19 cellular contexts compared by ENCODE assay signal in genomic region chr12:24153041-24153440, GRCh38.
DNase-seq lines count a peak whose midpoint lies in the region; ATAC-seq and TF ChIP-seq lines count a peak whose summit lies in the region.
"Had no signal": no experiment of that assay in that cellular context is flagged by ENCODE, and none has a peak within 500 bp of the region (broad histone marks: within the 10 kb centered on the region; RNA-seq: fewer than 3 reads in every experiment).

No MANE protein-coding gene starts in this region.

- DNase-seq in SK-N-SH (no peak), mesendoderm (no peak), neuronal stem cell (ENCODE audit: low spot score) (no peak), GOT3 (lab: John Stamatoyannopoulos, UW) (no peak), omental fat pad (ENCODE audit: low spot score) (no peak), cerebellum (ENCODE audit: low spot score) (no peak)
- DNase-seq: C1 segment of cervical spinal cord; Calu3; CD4-positive, alpha-beta memory T cell; COR-L47; DMS153; EL; GDM1; GM23248; H9 had no signal

- H3K27ac ChIP-seq in SK-N-SH (ENCODE audit: low read depth in 2 of 2, low read length in 1 of 2) (no peak overlapping the region), mesendoderm (ENCODE audit: low read depth, low read length) (no peak overlapping the region), neuronal stem cell (replicated peaks; ENCODE audit: low read length) (no peak overlapping the region)
- H3K27ac ChIP-seq: GM23248 had no signal

- H4K20me1 ChIP-seq in SK-N-SH (ENCODE audit: insufficient read depth), result no peaks in the 10 kb centered on the region

- no peak overlapping the region for H2AFZ ChIP-seq in SK-N-SH (ENCODE audit: low read depth)
- H2AFZ ChIP-seq in neuronal stem cell (ENCODE audit: low read length), result no peak overlapping the region
- H2AFZ ChIP-seq: GM23248 had no signal

- no peaks in the 10 kb centered on the region for H3K79me2 ChIP-seq in SK-N-SH (ENCODE audit: insufficient read depth)
- H3K79me2 ChIP-seq in mesendoderm (ENCODE audit: control insufficient read depth, insufficient read depth, low read length), result no peaks in the 10 kb centered on the region

- H3K4ac ChIP-seq in mesendoderm (ENCODE audit: low read depth, low read length), result peak overlapping the region; percentile 37
- no peak overlapping the region for H3K4ac ChIP-seq in neuronal stem cell (ENCODE audit: low read length)

- peaks cover 0 to 2% of the 10 kb centered on the region in 2 experiments; a peak in 1 of 4 replicates for H3K4me1 ChIP-seq in SK-N-SH (ENCODE audit: control insufficient read depth in 1 of 2, insufficient read depth in 2 of 2, low read depth in 1 of 2, low read length in 1 of 2)
- no peaks in the 10 kb centered on the region for H3K4me1 ChIP-seq in mesendoderm (ENCODE audit: control insufficient read depth, low read depth, low read length)
- peaks cover 0 to 4% of the 10 kb centered on the region in 2 donors for H3K4me1 ChIP-seq in neuronal stem cell (ENCODE audit: control insufficient read depth in 2 of 2, insufficient read depth in 1 of 2, low read depth in 1 of 2, low read length in 2 of 2)

- H3K27me3 ChIP-seq in SK-N-SH (ENCODE audit: insufficient read depth) (no peaks in the 10 kb centered on the region), mesendoderm (ENCODE audit: insufficient read depth, low read length, poor library complexity) (no peaks in the 10 kb centered on the region), neuronal stem cell (ENCODE audit: control insufficient read depth in 3 of 3, insufficient read depth in 3 of 3, low read depth in 1 of 3, low read length in 3 of 3) (no peaks in the 10 kb centered on the region)

- H3K4me2 ChIP-seq in SK-N-SH (no peak overlapping the region), mesendoderm (ENCODE audit: low read length) (no peak overlapping the region), neuronal stem cell (ENCODE audit: insufficient read depth, low read length, poor library complexity, severe bottlenecking) (no peak overlapping the region)

- H2AK5ac ChIP-seq in mesendoderm (ENCODE audit: low read length), result no peak overlapping the region
- no peak overlapping the region for H2AK5ac ChIP-seq in neuronal stem cell (ENCODE audit: low read depth, low read length)

- no peaks in the 10 kb centered on the region for H3K9me3 ChIP-seq in SK-N-SH
- H3K9me3 ChIP-seq in neuronal stem cell (replicated peaks in 1 of 2; ENCODE audit: control insufficient read depth in 2 of 2, insufficient read depth in 1 of 2, low read depth in 1 of 2, low read length in 2 of 2), result no peaks in the 10 kb centered on the region

- H3K23ac ChIP-seq in mesendoderm (ENCODE audit: low read length), result no peak overlapping the region
- H3K23ac ChIP-seq in neuronal stem cell (ENCODE audit: low read depth, low read length, poor library complexity), result no peak overlapping the region

- no peak for TF ChIP-seq EP300 in SK-N-SH (IDR thresholded peaks at IDR 0.05; ENCODE audit: borderline replicate concordance in 1 of 2, low read depth in 1 of 2, low read length in 1 of 2)

- no peak for ATAC-seq in SK-N-SH treated with all-trans-retinoic acid at 6 μM for 48 hours
- no peak for ATAC-seq in omental fat pad (ENCODE audit: low FRiP score)
- ATAC-seq: HCT116 had no signal

- peaks cover 0 to 2% (median 0%) of the 10 kb centered on the region in 5 experiments for H3K9me3 Mint-ChIP-seq in brain
- H3K9me3 Mint-ChIP-seq: H9 had no signal

- no peak overlapping the region for H2BK12ac ChIP-seq in neuronal stem cell (ENCODE audit: low read length)

- H3F3A ChIP-seq in SK-N-SH (replicated peaks; ENCODE audit: insufficient read depth), result no peaks in the 10 kb centered on the region

- H3K9ac ChIP-seq in SK-N-SH (no peak overlapping the region), mesendoderm (ENCODE audit: low read length) (no peak overlapping the region), neuronal stem cell (ENCODE audit: low read depth, low read length, poor library complexity) (no peak overlapping the region)
- H3K9ac ChIP-seq: GM23248 had no signal

- H2BK5ac ChIP-seq in mesendoderm (ENCODE audit: low read length) (no peak overlapping the region), neuronal stem cell (ENCODE audit: low read length) (no peak overlapping the region)

- 49% methylated on average over 2 of the region's 2 CpGs for WGBS in SK-N-SH (ENCODE audit: low lambda C conversion rate)
- no CpG with 5 or more reads among the region's 2 CpGs for WGBS in mesendoderm (ENCODE audit: extremely low coverage, insufficient coverage, low lambda C conversion rate)
- WGBS in neuronal stem cell (ENCODE audit: extremely low coverage in 2 of 2, insufficient read length in 2 of 2, insufficient replicate concordance in 1 of 2), 2 donors, result no CpG with 5 or more reads among the region's 2 CpGs

- H3K56ac ChIP-seq in mesendoderm (ENCODE audit: low read length), result no peak overlapping the region

- no peak overlapping the region for H3K14ac ChIP-seq in neuronal stem cell (ENCODE audit: low read length)

- no peak overlapping the region for H4K91ac ChIP-seq in neuronal stem cell (ENCODE audit: low read depth, low read length, poor library complexity)

- H4K8ac ChIP-seq in mesendoderm (ENCODE audit: low read depth, low read length) (no peak overlapping the region), neuronal stem cell (ENCODE audit: low read depth, low read length) (no peak overlapping the region)

- no peaks in the 10 kb centered on the region for H3K36me3 Mint-ChIP-seq in brain
- H3K36me3 Mint-ChIP-seq: CD4-positive, alpha-beta memory T cell had no signal

- peaks cover 15% of the 10 kb centered on the region for H3K4me1 Mint-ChIP-seq in brain
- H3K4me1 Mint-ChIP-seq: CD4-positive, alpha-beta memory T cell; H9 had no signal

- H3K36me3 ChIP-seq in SK-N-SH (replicated peaks in 1 of 2; ENCODE audit: control insufficient read depth in 1 of 2, insufficient read depth in 2 of 2, low read length in 1 of 2) (no peaks in the 10 kb centered on the region), mesendoderm (ENCODE audit: control insufficient read depth, insufficient read depth, low read length) (no peaks in the 10 kb centered on the region), neuronal stem cell (replicated peaks in 1 of 2; ENCODE audit: control insufficient read depth in 2 of 2, insufficient read depth in 2 of 2, low read length in 2 of 2) (no peaks in the 10 kb centered on the region)

- CTCF ChIA-PET in SK-N-SH (lab: Yijun Ruan, JAX), result interaction anchor here (0.6 kb wide), 1 partner anchor 163 kb away, joined by 4 read pairs; no protein-coding TSS in a partner anchor

- POLR2A ChIA-PET in SK-N-SH (lab: Yijun Ruan, JAX), result no interaction called here

- no peak for TF ChIP-seq RAD21 in SK-N-SH (IDR thresholded peaks at IDR 0.05; ENCODE audit: low read length)

- no peak overlapping the region for H2BK15ac ChIP-seq in mesendoderm (replicated peaks; ENCODE audit: low read depth)
- H2BK15ac ChIP-seq in neuronal stem cell (ENCODE audit: low read length), result no peak overlapping the region

- no peaks in the 10 kb centered on the region for H3K9me2 ChIP-seq in SK-N-SH

- H3K27ac Mint-ChIP-seq in brain, result peak overlapping the region in 3 of 5 experiments; percentile 26 to 90 (median 80)
- H3K27ac Mint-ChIP-seq: CD4-positive, alpha-beta memory T cell; H9 had no signal

- H3K4me3 ChIP-seq in SK-N-SH (ENCODE audit: low read depth in 2 of 2, low read length in 1 of 2), result no peak overlapping the region
- H3K4me3 ChIP-seq in mesendoderm (ENCODE audit: low read length), result no peak overlapping the region
- no peak overlapping the region for H3K4me3 ChIP-seq in neuronal stem cell (ENCODE audit: low read length in 2 of 2)
- H3K4me3 ChIP-seq: GM12878, GM23248 had no signal

- H4K5ac ChIP-seq in mesendoderm (ENCODE audit: low read length), result no peak overlapping the region

- TF ChIP-seq CTCF in SK-N-SH (IDR thresholded peaks at IDR 0.05) (no peak), brain (conservative IDR thresholded peaks at IDR 0.05) (no peak), omental fat pad (IDR thresholded peaks at IDR 0.05) (no peak)

- H3K18ac ChIP-seq in mesendoderm (ENCODE audit: low read length) (no peak overlapping the region), neuronal stem cell (ENCODE audit: low read length) (peak overlapping the region; percentile 57)

- H3K27me3 Mint-ChIP-seq in brain, result peaks cover 3% of the 10 kb centered on the region
- H3K27me3 Mint-ChIP-seq: CD4-positive, alpha-beta memory T cell had no signal

- H2BK120ac ChIP-seq in mesendoderm (ENCODE audit: low read depth, low read length) (no peak overlapping the region), neuronal stem cell (ENCODE audit: low read depth, low read length) (no peak overlapping the region)

- H3K79me1 ChIP-seq in mesendoderm (ENCODE audit: low read length) (no peaks in the 10 kb centered on the region), neuronal stem cell (ENCODE audit: low read depth, low read length) (no peaks in the 10 kb centered on the region)

- peak overlapping the region in 1 of 5 experiments; percentile 41 for H3K4me3 Mint-ChIP-seq in brain
- H3K4me3 Mint-ChIP-seq: CD4-positive, alpha-beta memory T cell; H9 had no signal

TF ChIP-seq in SK-N-SH treated with all-trans-retinoic acid at 6 μM for 48 hours, 23 proteins besides CTCF, POLR2A, EP300 and RAD21:
- TF ChIP-seq ISL1 (CRISPR knock-in tag; IDR thresholded peaks at IDR 0.05) (peak; percentile 51), ZC3H10 (CRISPR knock-in tag; IDR thresholded peaks at IDR 0.05) (no peak)

TF ChIP-seq in SK-N-SH, 30 proteins besides CTCF, POLR2A, EP300 and RAD21 (continues in another document):
- TF ChIP-seq RCOR1 (IDR thresholded peaks at IDR 0.05; ENCODE audit: low read length) (no peak), TCF12 (IDR thresholded peaks at IDR 0.05) (no peak), MAX (IDR thresholded peaks at IDR 0.05; ENCODE audit: low read depth) (no peak), CHD2 (IDR thresholded peaks at IDR 0.05; ENCODE audit: low read length, partially characterized antibody) (no peak), SMC3 (IDR thresholded peaks at IDR 0.05; ENCODE audit: low read depth, low read length) (no peak)
